In genomic region chr11:43682081-43682480, GRCh38 we compare ENCODE assay signal across 8 cellular contexts. TPM values are rescaled to one million over a fixed set of nuclear protein-coding genes. Genes with fewer than 3 reads are reported as not detected.
A peak's percentile ranks its signal among the peaks of the same experiment; 100 is the strongest.
DNase-seq lines count a peak whose midpoint lies in the region; ATAC-seq and TF ChIP-seq lines count a peak whose summit lies in the region.
"Not testable (repeated sequence)": the region's sequence is repeated elsewhere in the genome, so short reads cannot be mapped to it uniquely, and the experiment has no call there.

No MANE protein-coding gene starts in this region.

- H3K9me2 ChIP-seq in GM23338 (ENCODE audit: insufficient read depth), result not testable (repeated sequence)

- H2AFZ ChIP-seq in GM23338, result not testable (repeated sequence)

- peak overlapping the region; percentile 99 for H3K27ac Mint-ChIP-seq in GM23338
- peak overlapping the region; percentile 95 for H3K27ac Mint-ChIP-seq in WTC11
- H3K27ac Mint-ChIP-seq in mesothelial cell of epicardium, result peak overlapping the region; percentile 99

- H3K27ac ChIP-seq in GM23338 (ENCODE audit: low read depth), result not testable (repeated sequence)
- H3K27ac ChIP-seq in brain microvascular endothelial cell, result peak overlapping the region; percentile 82
- H3K27ac ChIP-seq in skin epidermis, result peak overlapping the region in 7 of 21 experiments; percentile 65 to 98 (median 95)

- H3K4me1 ChIP-seq in GM23338 (ENCODE audit: insufficient read depth), result peaks cover 47% of the 10 kb centered on the region

- peak overlapping the region; percentile 93 for H3K4me2 ChIP-seq in GM23338

- H3K4me3 Mint-ChIP-seq in GM23338 (peak overlapping the region; percentile 98), WTC11 (peak overlapping the region; percentile 96), mesothelial cell of epicardium (peak overlapping the region; percentile 93)

- not testable (repeated sequence) for TF ChIP-seq CTCF in AG09309 (IDR thresholded peaks at IDR 0.05; ENCODE audit: control insufficient read depth, insufficient read depth, low read depth, low read length, missing control alignments); GM23338 (conservative IDR thresholded peaks at IDR 0.05; ENCODE audit: low read depth in 2 of 2); WTC11 (IDR thresholded peaks at IDR 0.05); brain microvascular endothelial cell (IDR thresholded peaks at IDR 0.05; ENCODE audit: low read depth, low read length, missing control alignments); fibroblast of villous mesenchyme (IDR thresholded peaks at IDR 0.05; ENCODE audit: insufficient read depth, low read depth, low read length); mesothelial cell of epicardium (IDR thresholded peaks at IDR 0.05; ENCODE audit: unreplicated experiment)

- ATAC-seq in GM23338, WTC11: not testable (repeated sequence)

- peaks cover 37% of the 10 kb centered on the region for H3K4me1 Mint-ChIP-seq in GM23338
- peaks cover 49% of the 10 kb centered on the region for H3K4me1 Mint-ChIP-seq in WTC11
- peaks cover 42% of the 10 kb centered on the region for H3K4me1 Mint-ChIP-seq in mesothelial cell of epicardium

- DNase-seq in AG09309 (ENCODE audit: low read depth); GM23338 (ENCODE audit: low spot score); WTC11 (ENCODE audit: low spot score); brain microvascular endothelial cell; mesothelial cell of epicardium (ENCODE audit: low spot score in 2 of 2, unreplicated experiment in 2 of 2): not testable (repeated sequence)
- DNase-seq in NOMO-1 treated with dmso at 0.1 percent for 144 hours (lab: John Stamatoyannopoulos, UW; ENCODE audit: unreplicated experiment) (peak; percentile 2), fibroblast of villous mesenchyme (ENCODE audit: low read depth) (peak; percentile 19)

- in situ Hi-C loops in brain microvascular endothelial cell (cut with HindIII; ENCODE audit: low pct_ligation_motif_present, low sequenced_read_pairs), result not testable (repeated sequence)

- H3K36me3 Mint-ChIP-seq in GM23338 (ENCODE audit: low read depth) (peaks cover 42% of the 10 kb centered on the region), WTC11 (peaks cover 31% of the 10 kb centered on the region), mesothelial cell of epicardium (peaks cover 26% of the 10 kb centered on the region)

- H3F3A ChIP-seq in GM23338 (replicated peaks; ENCODE audit: low read depth), result not testable (repeated sequence)

- H3K27me3 Mint-ChIP-seq in GM23338 (ENCODE audit: insufficient read depth, low read depth, poor library complexity) (peaks cover 11% of the 10 kb centered on the region), WTC11 (ENCODE audit: low read depth) (peaks cover 11% of the 10 kb centered on the region)
- not testable (repeated sequence) for H3K27me3 Mint-ChIP-seq in mesothelial cell of epicardium (ENCODE audit: low read depth)

- H3K4me3 ChIP-seq in AG09309 (ENCODE audit: control insufficient read depth, low read depth, low read length), result peak overlapping the region; percentile 61
- H3K4me3 ChIP-seq in GM23338, result peak overlapping the region; percentile 94
- H3K4me3 ChIP-seq in brain microvascular endothelial cell (ENCODE audit: low read depth, low read length), result peak overlapping the region; percentile 91
- peak overlapping the region; percentile 82 for H3K4me3 ChIP-seq in fibroblast of villous mesenchyme (ENCODE audit: low read depth, low read length)
- peak overlapping the region in 5 of 7 experiments; percentile 81 to 91 (median 82) for H3K4me3 ChIP-seq in skin epidermis

- not testable (repeated sequence) for H3K27me3 ChIP-seq in GM23338 (ENCODE audit: insufficient read depth); brain microvascular endothelial cell (replicated peaks)

- H4K20me1 ChIP-seq in GM23338 (replicated peaks; ENCODE audit: insufficient read depth), result not testable (repeated sequence)

- not testable (repeated sequence) for H3K36me3 ChIP-seq in GM23338 (ENCODE audit: insufficient read depth); brain microvascular endothelial cell (replicated peaks)

- POLR2A ChIA-PET in WTC11 (lab: Charles Lee), result interaction anchor here (0.6 kb wide), 1 partner anchor 151 kb away, joined by 4 read pairs; no protein-coding TSS in a partner anchor

- peaks cover 64% of the 10 kb centered on the region for H3K79me2 ChIP-seq in GM23338 (replicated peaks; ENCODE audit: insufficient read depth)

- H3K9me3 Mint-ChIP-seq in GM23338, result peaks cover 20% of the 10 kb centered on the region
- peaks cover 18% of the 10 kb centered on the region for H3K9me3 Mint-ChIP-seq in WTC11
- H3K9me3 Mint-ChIP-seq in mesothelial cell of epicardium, result not testable (repeated sequence)

- CTCF ChIA-PET in WTC11 (lab: Charles Lee), result not testable (repeated sequence)

RNA-seq across cellular contexts. Expression of gene HSD17B12, which starts 1.5 kb away (rescaled TPM):
- total RNA-seq in GM23338 (2014; rRNA removed; shearing (Covaris generic)), result 168 and 179 TPM in 2 replicates
- 112 and 128 TPM in 2 replicates for polyA plus RNA-seq in GM23338 (2016; fragmentation: Nextera tagmentation; extraction: Ambion mirVana)
- total RNA-seq in WTC11 (2021) (143 to 149 TPM (median 149 TPM) in 3 replicates), fibroblast of villous mesenchyme (107 and 148 TPM in 2 replicates), mesothelial cell of epicardium (86.9 to 99.9 TPM (median 93.6 TPM) in 3 replicates)
